Comparison of ENCODE assay signal across 33 cellular contexts in the genomic region with DNA sequence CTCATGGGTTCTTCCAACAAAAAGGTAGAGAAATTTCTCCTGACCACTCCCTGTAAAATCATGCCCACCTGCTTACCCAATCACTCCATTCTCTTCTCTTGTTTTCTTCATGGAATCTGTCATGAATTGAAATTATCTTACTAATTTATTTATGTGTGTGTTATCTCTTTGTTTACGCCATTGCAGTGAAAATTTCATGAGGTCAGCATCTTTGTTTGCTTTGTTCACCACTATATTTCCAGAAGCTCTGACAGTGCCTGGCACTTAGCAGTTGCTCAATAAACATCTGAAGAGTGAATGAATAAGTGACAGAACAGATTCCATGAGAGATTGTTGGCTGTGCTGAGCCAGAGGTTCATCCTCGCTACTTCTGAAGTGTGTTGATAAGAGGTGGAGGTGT.
DNase-seq lines count a peak whose midpoint lies in the region; ATAC-seq, FAIRE-seq and TF ChIP-seq lines count a peak whose summit lies in the region.
"Had no signal": no experiment of that assay in that cellular context is flagged by ENCODE, and none has a peak within 500 bp of the region (broad histone marks: within the 10 kb centered on the region; RNA-seq: fewer than 3 reads in every experiment).

No MANE protein-coding gene starts in this region.

- H3K9ac ChIP-seq in HepG2 (ENCODE audit: insufficient read depth, low read depth, low read length) (no peak overlapping the region), IMR-90 (ENCODE audit: low read depth, low read length) (no peak overlapping the region), K562 (ENCODE audit: insufficient read depth in 1 of 2, low read depth in 2 of 2, low read length in 2 of 2) (no peak overlapping the region)
- H3K9ac ChIP-seq: BLaER1; BLaER1 treated with 17β-estradiol and CSF1 and Interleukin-3, amounts not matched to agents 10 nM and 100 nM had no signal

- 0% methylated on average over 2 of the region's 2 CpGs for WGBS in HepG2 (ENCODE audit: low lambda C conversion rate)
- WGBS in right lobe of liver (ENCODE audit: insufficient coverage, low coverage, low lambda C conversion rate, missing lambda C conversion rate): 24% methylated on average over 2 of the region's 2 CpGs
- 4% methylated on average over 2 of the region's 2 CpGs for WGBS in A549 (ENCODE audit: missing lambda C conversion rate)
- no CpG with 5 or more reads among the region's 2 CpGs for WGBS in IMR-90 (ENCODE audit: extremely low coverage in 2 of 2, insufficient read length in 1 of 2), 2 experiments
- 0% methylated on average over 2 of the region's 2 CpGs for WGBS in K562 (ENCODE audit: insufficient coverage, low coverage, missing lambda C conversion rate)

- H3K27me3 ChIP-seq in HepG2 (ENCODE audit: control insufficient read depth in 1 of 2, insufficient read depth in 2 of 2, low read length in 2 of 2): no peaks in the 10 kb centered on the region; a peak in 1 of 5 replicates
- H3K27me3 ChIP-seq in right lobe of liver: no peaks in the 10 kb centered on the region
- H3K27me3 ChIP-seq in IMR-90 (ENCODE audit: control insufficient read depth, insufficient read depth, low read length): no peaks in the 10 kb centered on the region
- H3K27me3 ChIP-seq in K562 (ENCODE audit: control insufficient read depth in 2 of 2, insufficient read depth in 2 of 2, low read length in 2 of 2): no peaks in the 10 kb centered on the region; a peak in 1 of 5 replicates
- H3K27me3 ChIP-seq: BE2C; BLaER1; BLaER1 treated with 17β-estradiol and CSF1 and Interleukin-3, amounts not matched to agents 10 nM and 100 nM had no signal

- in situ Hi-C loops in HepG2 (cut with HindIII; ENCODE audit: extremely low pct_ligation_motif_present, low pct_unique_long_range_greater_than_20kb) (no loop called here), IMR-90 (cut with MboI; ENCODE audit: low sequenced_read_pairs) (no loop called here), K562 (cut with MboI) (no loop called here)

- H3K4ac ChIP-seq in IMR-90 (ENCODE audit: low read depth, low read length): no peak overlapping the region

- H3K56ac ChIP-seq in IMR-90 (ENCODE audit: extremely low read depth, insufficient read depth, low read length): no peak overlapping the region

- H3K9me3 ChIP-seq in HepG2 (ENCODE audit: low read length) (no peaks in the 10 kb centered on the region), right lobe of liver (no peaks in the 10 kb centered on the region), A549 (no peaks in the 10 kb centered on the region), IMR-90 (ENCODE audit: control insufficient read depth, insufficient read depth, low read length) (no peaks in the 10 kb centered on the region; the same call in 1 of the 2 replicates), K562 (replicated peaks; ENCODE audit: control insufficient read depth, insufficient read depth, low read depth, low read length) (no peaks in the 10 kb centered on the region), OCI-LY7 (ENCODE audit: low read length) (no peaks in the 10 kb centered on the region)
- H3K9me3 ChIP-seq: BE2C; BLaER1; BLaER1 treated with 17β-estradiol and CSF1 and Interleukin-3, amounts not matched to agents 10 nM and 100 nM had no signal

- POLR2A ChIA-PET in HepG2 (lab: Yijun Ruan, JAX) (no interaction called here), A549 (lab: Yijun Ruan, JAX) (no interaction called here), IMR-90 (lab: Charles Lee; ENCODE audit: unreplicated experiment) (no interaction called here), K562 (lab: Yijun Ruan, JAX) (no interaction called here), OCI-LY7 (lab: Charles Lee) (no interaction called here)

- H2BK5ac ChIP-seq in IMR-90 (ENCODE audit: low read depth, low read length, poor library complexity, severe bottlenecking): no peak overlapping the region

- H3K36me3 ChIP-seq in HepG2 (replicated peaks in 1 of 2; ENCODE audit: control insufficient read depth in 1 of 2, insufficient read depth in 2 of 2, low read length in 2 of 2) (no peaks in the 10 kb centered on the region), right lobe of liver (no peaks in the 10 kb centered on the region), IMR-90 (ENCODE audit: control insufficient read depth, insufficient read depth, low read length) (no peaks in the 10 kb centered on the region), K562 (ENCODE audit: control insufficient read depth, insufficient read depth, low read length) (no peaks in the 10 kb centered on the region), OCI-LY7 (ENCODE audit: insufficient read depth, low read length) (no peaks in the 10 kb centered on the region)
- H3K36me3 ChIP-seq: BE2C; BLaER1; BLaER1 treated with 17β-estradiol and CSF1 and Interleukin-3, amounts not matched to agents 10 nM and 100 nM had no signal

- no peak overlapping the region for H3K18ac ChIP-seq in IMR-90 (ENCODE audit: low read depth, low read length)

- H2AFZ ChIP-seq in HepG2 (ENCODE audit: low read length): no peak overlapping the region
- H2AFZ ChIP-seq in IMR-90 (replicated peaks; ENCODE audit: low read length, poor library complexity): no peak overlapping the region
- no peak overlapping the region for H2AFZ ChIP-seq in K562 (ENCODE audit: low read depth, low read length)
- no peak overlapping the region for H2AFZ ChIP-seq in OCI-LY7 (ENCODE audit: low read length)

- no peak for TF ChIP-seq RAD21 in HepG2 (CRISPR knock-in tag; IDR thresholded peaks at IDR 0.05)
- TF ChIP-seq RAD21 in A549 (conservative IDR thresholded peaks at IDR 0.05 in 1 of 2, IDR thresholded peaks at IDR 0.05 in 1 of 2): no peak
- no peak for TF ChIP-seq RAD21 in IMR-90 (IDR thresholded peaks at IDR 0.05; ENCODE audit: low read length)
- TF ChIP-seq RAD21 in K562 (CRISPR knock-in tag; conservative IDR thresholded peaks at IDR 0.05 in 1 of 2, IDR thresholded peaks at IDR 0.05 in 1 of 2): no peak

- no peaks in the 10 kb centered on the region for H4K20me1 ChIP-seq in HepG2 (ENCODE audit: insufficient read depth, low read length)
- H4K20me1 ChIP-seq in IMR-90 (ENCODE audit: insufficient read depth, low read length): no peaks in the 10 kb centered on the region
- H4K20me1 ChIP-seq in K562 (replicated peaks; ENCODE audit: control insufficient read depth, insufficient read depth, low read length): no peaks in the 10 kb centered on the region
- no peaks in the 10 kb centered on the region for H4K20me1 ChIP-seq in OCI-LY7 (ENCODE audit: insufficient read depth, low read length)
- H4K20me1 ChIP-seq: BLaER1; BLaER1 treated with 17β-estradiol and CSF1 and Interleukin-3, amounts not matched to agents 10 nM and 100 nM had no signal

- ATAC-seq in HepG2 (no peak), right lobe of liver (no peak), A549 (no peak), IMR-90 (ENCODE audit: low read depth) (no peak), K562 (no peak)
- ATAC-seq: CD8-positive, alpha-beta T cell had no signal

- H2BK20ac ChIP-seq in IMR-90 (ENCODE audit: low read depth, low read length): no peak overlapping the region

- no peak overlapping the region for H4K91ac ChIP-seq in IMR-90 (ENCODE audit: insufficient read depth, low read depth, low read length)

- dilution Hi-C loops in IMR-90 (cut with HindIII; ENCODE audit: low sequenced_read_pairs, unreplicated experiment): no loop called here

- no peaks in the 10 kb centered on the region for H3K9me2 ChIP-seq in OCI-LY7 (ENCODE audit: insufficient read depth, low read length)

- no peak for FAIRE-seq in HepG2 (lab: Jason Lieb, UNC)
- no peak for FAIRE-seq in A549 (lab: Jason Lieb, UNC)
- FAIRE-seq in K562 (lab: Jason Lieb, UNC): no peak
- FAIRE-seq: A204.1, D721Med, G401.6 had no signal

- BruUV-seq in HepG2 (replicated peaks; lab: Mats Ljungman, UMichigan): no TSS peak
- no TSS peak for BruUV-seq in IMR-90 (replicated peaks; lab: Mats Ljungman, UMichigan)
- no TSS peak for BruUV-seq in K562 (replicated peaks; lab: Mats Ljungman, UMichigan)
- no TSS peak for BruUV-seq in OCI-LY7 (replicated peaks; lab: Mats Ljungman, UMichigan)

- no peak overlapping the region for H3K14ac ChIP-seq in IMR-90 (replicated peaks; ENCODE audit: low read depth, low read length)

- H3K79me2 ChIP-seq in HepG2 (ENCODE audit: insufficient read depth, low read length) (no peaks in the 10 kb centered on the region), K562 (ENCODE audit: control insufficient read depth, insufficient read depth, low read length) (no peaks in the 10 kb centered on the region), OCI-LY7 (ENCODE audit: insufficient read depth, low read depth, low read length) (no peaks in the 10 kb centered on the region)

- TF ChIP-seq EP300 in HepG2 (IDR thresholded peaks at IDR 0.05; ENCODE audit: low read depth in 2 of 2, low read length in 2 of 2) (no peak), HepG2 (CRISPR knock-in tag; IDR thresholded peaks at IDR 0.05; ENCODE audit: borderline replicate concordance) (no peak), A549 (IDR thresholded peaks at IDR 0.05) (no peak), K562 (IDR thresholded peaks at IDR 0.05; ENCODE audit: low read length) (no peak)

- no peaks in the 10 kb centered on the region for H3K9me1 ChIP-seq in IMR-90 (ENCODE audit: insufficient read depth, low read length)
- H3K9me1 ChIP-seq in K562 (ENCODE audit: control insufficient read depth, insufficient read depth, low read length): no peaks in the 10 kb centered on the region

- no peak overlapping the region for H3K4me2 ChIP-seq in HepG2 (ENCODE audit: low read depth, low read length)
- no peak overlapping the region for H3K4me2 ChIP-seq in A549
- H3K4me2 ChIP-seq in IMR-90 (ENCODE audit: low read depth, low read length): no peak overlapping the region
- H3K4me2 ChIP-seq in K562 (ENCODE audit: insufficient read depth, low read length): no peak overlapping the region
- no peak overlapping the region for H3K4me2 ChIP-seq in OCI-LY7 (ENCODE audit: low read length)
- H3K4me2 ChIP-seq: BLaER1; BLaER1 treated with 17β-estradiol and CSF1 and Interleukin-3, amounts not matched to agents 10 nM and 100 nM had no signal

- no peak overlapping the region for H3K23ac ChIP-seq in IMR-90 (ENCODE audit: low read depth, low read length)

- intact Hi-C loops in HepG2 (cut with micrococcal nuclease; ENCODE audit: unreplicated experiment): no loop called here
- intact Hi-C loops in right lobe of liver (cut with DNase I): no loop called here
- intact Hi-C loops in IMR-90 (cut with micrococcal nuclease): no loop called here
- intact Hi-C loops in K562 (cut with micrococcal nuclease): no loop called here
- intact Hi-C loops in OCI-LY7 (cut with micrococcal nuclease; ENCODE audit: unreplicated experiment): no loop called here

- H4K5ac ChIP-seq in IMR-90 (ENCODE audit: low read depth, low read length): no peak overlapping the region

- H3K79me1 ChIP-seq in IMR-90 (ENCODE audit: low read depth in 1 of 2, low read length in 2 of 2): no peaks in the 10 kb centered on the region

- CTCF ChIA-PET in HepG2 (lab: Yijun Ruan, JAX; ENCODE audit: low intra/inter-chr PET ratio, low total read pairs): no interaction called here
- CTCF ChIA-PET in A549 (lab: Yijun Ruan, JAX): no interaction called here
- CTCF ChIA-PET in IMR-90 (lab: Yijun Ruan, JAX): no interaction called here
- CTCF ChIA-PET in K562 (lab: Yijun Ruan, JAX; ENCODE audit: low intra/inter-chr PET ratio): no interaction called here
- CTCF ChIA-PET in OCI-LY7 (lab: Charles Lee; ENCODE audit: unreplicated experiment): no interaction called here

- H2AK9ac ChIP-seq in IMR-90 (replicated peaks; ENCODE audit: low read depth, low read length, poor library complexity): no peak overlapping the region

- no peak overlapping the region for H2BK15ac ChIP-seq in IMR-90 (ENCODE audit: low read depth, low read length)

- no peak overlapping the region for H2BK120ac ChIP-seq in IMR-90 (ENCODE audit: low read depth, low read length)

- H3K27ac ChIP-seq in HepG2 (ENCODE audit: extremely low read length, insufficient read depth, low read length): no peak overlapping the region
- no peak overlapping the region for H3K27ac ChIP-seq in right lobe of liver
- H3K27ac ChIP-seq in A549: no peak overlapping the region
- no peak overlapping the region for H3K27ac ChIP-seq in IMR-90 (ENCODE audit: insufficient read depth, low read length)
- H3K27ac ChIP-seq in K562 (ENCODE audit: extremely low read depth, low read depth, low read length): no peak overlapping the region
- H3K27ac ChIP-seq in OCI-LY7 (ENCODE audit: low read depth, low read length, poor library complexity, severe bottlenecking): no peak overlapping the region
- H3K27ac ChIP-seq: 22Rv1; BLaER1; BLaER1 treated with 17β-estradiol and CSF1 and Interleukin-3, amounts not matched to agents 10 nM and 100 nM; C4-2B had no signal

- H4K8ac ChIP-seq in IMR-90 (ENCODE audit: low read depth in 2 of 2, low read length in 2 of 2): no peak overlapping the region

- H3K4me1 ChIP-seq in HepG2 (ENCODE audit: insufficient read depth, low read length) (no peaks in the 10 kb centered on the region), right lobe of liver (no peaks in the 10 kb centered on the region), A549 (no peaks in the 10 kb centered on the region), IMR-90 (ENCODE audit: control insufficient read depth, insufficient read depth, low read length) (no peaks in the 10 kb centered on the region), K562 (replicated peaks in 1 of 2; ENCODE audit: control insufficient read depth in 2 of 2, insufficient read depth in 2 of 2, low read length in 2 of 2) (no peaks in the 10 kb centered on the region), OCI-LY7 (ENCODE audit: insufficient read depth, low read length, poor library complexity, severe bottlenecking) (no peaks in the 10 kb centered on the region)
- H3K4me1 ChIP-seq: BE2C; BLaER1; BLaER1 treated with 17β-estradiol and CSF1 and Interleukin-3, amounts not matched to agents 10 nM and 100 nM; Caco-2 had no signal

- no peak overlapping the region for H2AK5ac ChIP-seq in IMR-90 (ENCODE audit: low read depth, low read length)

- TF ChIP-seq CTCF in HepG2 (CRISPR knock-in tag; IDR thresholded peaks at IDR 0.05) (no peak), right lobe of liver (IDR thresholded peaks at IDR 0.05) (no peak), A549 (IDR thresholded peaks at IDR 0.05) (no peak), IMR-90 (conservative IDR thresholded peaks at IDR 0.05; ENCODE audit: low read depth, low read length) (no peak), K562 (IDR thresholded peaks at IDR 0.05 in 2 of 3, conservative IDR thresholded peaks at IDR 0.05 in 1 of 3; ENCODE audit: insufficient read depth in 2 of 3, low read depth in 1 of 3, low read length in 3 of 3) (no peak), OCI-LY7 (conservative IDR thresholded peaks at IDR 0.05; ENCODE audit: low read length) (no peak)

- H3K4me3 ChIP-seq in HepG2 (replicated peaks in 1 of 3; ENCODE audit: insufficient read depth in 1 of 3, low read depth in 2 of 3, low read length in 3 of 3) (no peak overlapping the region), right lobe of liver (no peak overlapping the region), A549 (no peak overlapping the region), IMR-90 (ENCODE audit: insufficient read depth, low read depth, low read length) (no peak overlapping the region), K562 (no peak overlapping the region), OCI-LY7 (ENCODE audit: low read depth, low read length, poor library complexity, severe bottlenecking) (no peak overlapping the region)
- H3K4me3 ChIP-seq: BLaER1; BLaER1 treated with 17β-estradiol and CSF1 and Interleukin-3, amounts not matched to agents 10 nM and 100 nM had no signal

- no peak for DNase-seq in HepG2 (ENCODE audit: low spot score)
- no peak for DNase-seq in right lobe of liver
- no peak for DNase-seq in A549 (ENCODE audit: low read depth in 1 of 2, low spot score in 1 of 2)
- DNase-seq in IMR-90: no peak
- DNase-seq in K562 (ENCODE audit: extremely low read depth in 1 of 4, low spot score in 3 of 4): no peak
- DNase-seq in 8988T: no peak
- no peak for DNase-seq in C1 segment of cervical spinal cord (lab: John Stamatoyannopoulos, UW)
- no peak for DNase-seq in OCI-LY7 (ENCODE audit: low spot score)
- DNase-seq: ACHN; AML-193; BE2C; Caco-2; Calu3; CD4-positive, alpha-beta memory T cell; CD4-positive, alpha-beta T cell; CD4-positive, CD25-positive, alpha-beta regulatory T cell; CD8-positive, alpha-beta memory T cell; CD8-positive, alpha-beta T cell; COR-L47; DMS 273 treated with DMSO at 0.1 percent for 48 hours; DMS153; DMS53; DMS79; DMS79 treated with DMSO at 0.1 percent for 48 hours; DND-41; EL had no signal

- TF ChIP-seq POLR2A in HepG2 (IDR thresholded peaks at IDR 0.05; ENCODE audit: insufficient read depth in 1 of 2, low read depth in 2 of 2, low read length in 2 of 2): no peak
- TF ChIP-seq POLR2A in right lobe of liver (IDR thresholded peaks at IDR 0.05): no peak
- no peak for TF ChIP-seq POLR2A in A549 (IDR thresholded peaks at IDR 0.05; ENCODE audit: low read length)
- TF ChIP-seq POLR2A in IMR-90 (IDR thresholded peaks at IDR 0.05; ENCODE audit: low read depth, low read length): no peak
- no peak for TF ChIP-seq POLR2A in K562 (conservative IDR thresholded peaks at IDR 0.05)

Comparison
In these comparisons a context has a peak if more than half of its experiments do, and no peak if none do; other contexts are left out.
1. Of the 241 proteins assayed by ChIP-seq in both HepG2 and K562: peak only in HepG2: MAFF and MAFK; only in K562: none; in both: none; in neither: 239.